19 cellular contexts compared by ENCODE assay signal in the genomic region with DNA sequence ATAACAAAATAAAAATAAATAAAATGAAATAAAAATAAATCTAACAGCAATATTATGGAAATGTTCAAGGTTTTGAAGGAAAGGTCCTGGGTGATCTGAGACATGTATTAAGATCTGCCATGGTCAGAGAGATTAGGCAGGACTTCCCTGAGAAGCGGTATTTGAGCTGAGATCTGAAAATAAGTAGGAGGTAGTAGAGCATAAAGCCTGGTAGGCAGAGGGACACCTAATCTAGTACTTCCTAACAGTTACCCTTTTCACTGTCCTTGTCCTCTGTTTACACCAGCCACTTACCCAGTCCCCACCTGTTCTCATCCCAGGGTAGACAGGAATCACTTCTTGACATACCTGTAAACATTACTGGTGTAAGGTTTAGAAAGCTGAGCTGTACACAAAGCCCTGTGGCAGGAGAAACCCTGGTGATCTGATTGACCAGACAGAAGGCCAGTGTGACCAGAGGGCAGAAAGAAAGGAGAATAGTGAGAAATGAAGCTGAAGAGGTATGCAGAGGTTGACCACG. TPM values are rescaled to one million over a fixed set of nuclear protein-coding genes. Genes with fewer than 3 reads are reported as not detected.
DNase-seq lines count a peak whose midpoint lies in the region; ATAC-seq, FAIRE-seq and TF ChIP-seq lines count a peak whose summit lies in the region.
"Had no signal": no experiment of that assay in that cellular context is flagged by ENCODE, and none has a peak within 500 bp of the region (broad histone marks: within the 10 kb centered on the region; RNA-seq: fewer than 3 reads in every experiment).

No MANE protein-coding gene starts in this region.

- CTCF ChIA-PET in OCI-LY7 (lab: Charles Lee; ENCODE audit: unreplicated experiment) = interaction anchor here (1.3 kb wide), 1 partner anchor 8 kb away, joined by 6 read pairs; a partner anchor contains a TSS

- WGBS in pancreas, 2 donors = 36 to 37% methylated on average over 2 of the region's 2 CpGs

- H2AFZ ChIP-seq in OCI-LY7 (ENCODE audit: low read length) = peak overlapping the region; percentile 29; the same call in 1 of the 2 replicates
- H2AFZ ChIP-seq: GM23248 had no signal

- H3K4me3 ChIP-seq in BLaER1 treated with 17β-estradiol and CSF1 and Interleukin-3, amounts not matched to agents 10 nM and 100 nM = no peak overlapping the region
- H3K4me3 ChIP-seq in GM12865 (ENCODE audit: low read depth, low read length) (no peak overlapping the region), OCI-LY7 (ENCODE audit: low read depth, low read length, poor library complexity, severe bottlenecking) (peak overlapping the region; percentile 15), pancreas (no peak overlapping the region), right atrium auricular region (no peak overlapping the region)
- H3K4me3 ChIP-seq: GM23248 had no signal

- ATAC-seq in pancreas (peak in 3 of 4 donors; percentile 48 to 81 (median 63)), HG03045 (IDR thresholded peaks at IDR 0.05; ENCODE audit: unreplicated experiment) (no peak)

- POLR2A ChIA-PET in OCI-LY7 (lab: Charles Lee) = interaction anchor here (0.6 to 2.0 kb wide), 5 partner anchors 8 to 251 kb away, joined by 3 to 7 read pairs (median 3); a partner anchor contains a TSS

- DNase-seq in GM12865 (ENCODE audit: low read depth) (peak; percentile 59), OCI-LY7 (ENCODE audit: low spot score) (no peak), pancreas (peak in 1 of 6 donors; percentile 25), HTR-8/SVneo (ENCODE audit: insufficient read length, low spot score) (no peak), right atrium auricular region (ENCODE audit: low spot score) (no peak)
- DNase-seq: BE2C; CD8-positive, alpha-beta memory T cell; GF-D8; GM23248; HCEC 1CT; MV-4-11; NCI-H1417 treated with DMSO at 0.1 percent for 48 hours; NCI-H2081; OCI-M1; SIG-M5 had no signal

- peak overlapping the region in 7 of 11 experiments; percentile 7 to 48 (median 15); a peak in 8 of 22 replicates for H3K4me2 ChIP-seq in BLaER1 treated with 17β-estradiol and CSF1 and Interleukin-3, amounts not matched to agents 10 nM and 100 nM
- peak overlapping the region; percentile 58 for H3K4me2 ChIP-seq in OCI-LY7 (ENCODE audit: low read length)

- FAIRE-seq in pancreas (lab: Jason Lieb, UNC) (no peak), HTR-8/SVneo (lab: Jason Lieb, UNC) (no peak)
- FAIRE-seq: D721Med had no signal

- H3K79me2 ChIP-seq in OCI-LY7 (ENCODE audit: insufficient read depth, low read depth, low read length) = no peaks in the 10 kb centered on the region

- no peak overlapping the region for H3K9ac ChIP-seq in BLaER1 treated with 17β-estradiol and CSF1 and Interleukin-3, amounts not matched to agents 10 nM and 100 nM
- H3K9ac ChIP-seq: GM23248 had no signal

- no peaks in the 10 kb centered on the region for H3K36me3 ChIP-seq in BLaER1 treated with 17β-estradiol and CSF1 and Interleukin-3, amounts not matched to agents 10 nM and 100 nM
- H3K36me3 ChIP-seq in OCI-LY7 (ENCODE audit: insufficient read depth, low read length) = no peaks in the 10 kb centered on the region
- H3K36me3 ChIP-seq in pancreas = no peaks in the 10 kb centered on the region
- no peaks in the 10 kb centered on the region for H3K36me3 ChIP-seq in right atrium auricular region
- H3K36me3 ChIP-seq: BE2C had no signal

- H3K9me3 ChIP-seq in BLaER1 treated with 17β-estradiol and CSF1 and Interleukin-3, amounts not matched to agents 10 nM and 100 nM (replicated peaks in 1 of 11) = no peaks in the 10 kb centered on the region
- no peaks in the 10 kb centered on the region for H3K9me3 ChIP-seq in OCI-LY7 (ENCODE audit: low read length)
- no peaks in the 10 kb centered on the region for H3K9me3 ChIP-seq in pancreas
- no peaks in the 10 kb centered on the region for H3K9me3 ChIP-seq in right atrium auricular region
- H3K9me3 ChIP-seq: BE2C had no signal

- H3K27me3 ChIP-seq in BLaER1 treated with 17β-estradiol and CSF1 and Interleukin-3, amounts not matched to agents 10 nM and 100 nM = peaks cover 15 to 43% (median 40%) of the 10 kb centered on the region in 11 experiments
- H3K27me3 ChIP-seq in pancreas (no peaks in the 10 kb centered on the region), right atrium auricular region (no peaks in the 10 kb centered on the region)
- H3K27me3 ChIP-seq: BE2C had no signal

- no TSS peak for BruUV-seq in OCI-LY7 (replicated peaks; lab: Mats Ljungman, UMichigan)

- intact Hi-C loops in OCI-LY7 (cut with micrococcal nuclease; ENCODE audit: unreplicated experiment) = no loop called here
- intact Hi-C loops in pancreas (cut with DNase I) = no loop called here

- no peak for TF ChIP-seq CTCF in GM12865 (IDR thresholded peaks at IDR 0.05; ENCODE audit: insufficient read depth, low read depth, low read length, missing control alignments)
- TF ChIP-seq CTCF in OCI-LY7 (conservative IDR thresholded peaks at IDR 0.05; ENCODE audit: low read length) = no peak
- TF ChIP-seq CTCF in pancreas (IDR thresholded peaks at IDR 0.05) = no peak
- TF ChIP-seq CTCF in right atrium auricular region (IDR thresholded peaks at IDR 0.05) = no peak

- no peaks in the 10 kb centered on the region for H3K9me2 ChIP-seq in OCI-LY7 (ENCODE audit: insufficient read depth, low read length)

- H4K20me1 ChIP-seq in BLaER1 treated with 17β-estradiol and CSF1 and Interleukin-3, amounts not matched to agents 10 nM and 100 nM = no peaks in the 10 kb centered on the region
- H4K20me1 ChIP-seq in OCI-LY7 (ENCODE audit: insufficient read depth, low read length) = no peaks in the 10 kb centered on the region

- H3K4me1 ChIP-seq in BLaER1 treated with 17β-estradiol and CSF1 and Interleukin-3, amounts not matched to agents 10 nM and 100 nM = peaks cover 12 to 27% (median 19%) of the 10 kb centered on the region in 10 experiments
- H3K4me1 ChIP-seq in OCI-LY7 (ENCODE audit: insufficient read depth, low read length, poor library complexity, severe bottlenecking) (peaks cover 86% of the 10 kb centered on the region), pancreas (peaks cover 0 to 15% (median 0%) of the 10 kb centered on the region in 3 donors), right atrium auricular region (no peaks in the 10 kb centered on the region)
- H3K4me1 ChIP-seq: BE2C had no signal

- no peak overlapping the region for H3K27ac ChIP-seq in BLaER1 treated with 17β-estradiol and CSF1 and Interleukin-3, amounts not matched to agents 10 nM and 100 nM
- H3K27ac ChIP-seq in OCI-LY7 (ENCODE audit: low read depth, low read length, poor library complexity, severe bottlenecking) = no peak overlapping the region
- peak overlapping the region in 2 of 4 donors; percentile 22 to 54 for H3K27ac ChIP-seq in pancreas
- H3K27ac ChIP-seq in right atrium auricular region = no peak overlapping the region
- H3K27ac ChIP-seq: GM23248, HL-60 had no signal

RNA-seq across cellular contexts. Expression of a gene that starts 8.3 kb away (rescaled TPM):
- total RNA-seq in OCI-LY7 (2014; rRNA removed; shearing (Covaris generic)) = 12.8 and 15.7 TPM in 2 replicates
- total RNA-seq in OCI-LY7 (2022) = 24.4 and 24.9 TPM in 2 replicates
- 10 to 100 TPM in 2 of 6 donors, 1 to 10 TPM in 4; 6.2 to 13.0 (median 8.7) TPM for total RNA-seq in pancreas
- 1 to 10 TPM; 6.2 to 9.4 TPM for polyA plus RNA-seq in pancreas
- 10 to 100 TPM; 10.1 to 11.3 TPM for total RNA-seq in right atrium auricular region

RNA-seq across cellular contexts. Expression of a gene that starts 49.6 kb away (rescaled TPM):
- total RNA-seq in OCI-LY7 (2014; rRNA removed; shearing (Covaris generic)) = 11.4 and 12.4 TPM in 2 replicates
- total RNA-seq in OCI-LY7 (2022) (31.1 and 35.3 TPM in 2 replicates), pancreas (10 to 100 TPM; 14.0 to 21.8 (median 18.3) TPM), right atrium auricular region (1 to 10 TPM; 7.1 to 7.8 TPM)
- polyA plus RNA-seq in pancreas = 10 to 100 TPM; 40.1 to 54.8 TPM
